ENCODE assay signal across 33 cellular contexts in genomic region chr10:115957010-115957395, GRCh38.
"Had no signal": no experiment of that assay in that cellular context is flagged by ENCODE, and none has a peak within 500 bp of the region (broad histone marks: within the 10 kb centered on the region; RNA-seq: fewer than 3 reads in every experiment).

No MANE protein-coding gene starts in this region.

- H3K9me3 ChIP-seq: ascending aorta, SJSA1 had no signal

- H3K27ac ChIP-seq: ascending aorta, cardiac muscle cell had no signal

- H3K36me3 ChIP-seq: ascending aorta, cardiac muscle cell, SJSA1 had no signal

- H3K4me3 ChIP-seq: ascending aorta, cardiac muscle cell, SJSA1 had no signal

- DNase-seq: activated CD4-positive, alpha-beta T cell treated with anti-CD3 and anti-CD28 coated beads, Interleukin-2, amount 10 ng/mL, durations not matched to agents 24 days and 14 days; activated CD4-positive, alpha-beta T cell treated with anti-CD3 and anti-CD28 coated beads, Interleukin-2, amount 50 U/mL, for 4 hours; activated CD8-positive, alpha-beta T cell treated with anti-CD3 and anti-CD28 coated beads for 36 hours; activated effector memory CD4-positive, alpha-beta T cell treated with anti-CD3 and anti-CD28 coated beads, Interleukin-2, amount 50 U/mL, for 16 hours; activated naive CD4-positive, alpha-beta T cell; activated naive CD4-positive, alpha-beta T cell treated with anti-CD3 and anti-CD28 coated beads, Interleukin-2, amount 50 U/mL, for 16 hours; activated naive CD8-positive, alpha-beta T cell treated with anti-CD3 and anti-CD28 coated beads for 36 hours; activated T-cell treated with anti-CD3 and anti-CD28 coated beads, Interleukin-2, amount 50 U/mL, for 1 hour; activated T-cell treated with anti-CD3 and anti-CD28 coated beads, Interleukin-2, amount 50 U/mL, for 72 hours; amygdala; Kasumi-1; KG1; MM.1S; MV-4-11; NCI-H1092 treated with DMSO at 0.1 percent for 48 hours; NCI-H1417; NCI-H146; NCI-H187; NCI-H2029 treated with DMSO at 0.1 percent for 48 hours; NCI-H2171 treated with DMSO at 0.1 percent for 48 hours; NCI-H2227 treated with DMSO at 0.1 percent for 48 hours; NCI-H446; NCI-H510A treated with DMSO at 0.1 percent for 48 hours; NCI-H526 treated with DMSO at 0.1 percent for 48 hours; NCI-H774; RPMI8226; SHP77 treated with DMSO at 0.1 percent for 48 hours; SW 1271 had no signal

- ATAC-seq: activated CD8-positive, alpha-beta T cell treated with anti-CD3 and anti-CD28 coated beads for 36 hours; activated T-cell treated with anti-CD3 and anti-CD28 coated beads, Interleukin-2, amount 50 U/mL, for 72 hours; activated T-helper 17 cell treated with anti-CD3 and anti-CD28 coated beads, Interleukin-2, amount 50 U/mL, for 72 hours; Panc1 had no signal

- H3K27me3 ChIP-seq: ascending aorta, cardiac muscle cell, SJSA1 had no signal
